Comparison of ENCODE assay signal across 11 cellular contexts in genomic region chr1:53511933-53512806, GRCh38. TPM values are rescaled to one million over a fixed set of nuclear protein-coding genes. Genes with fewer than 3 reads are reported as not detected.
DNase-seq lines count a peak whose midpoint lies in the region; ATAC-seq, FAIRE-seq and TF ChIP-seq lines count a peak whose summit lies in the region.
"Had no signal": no experiment of that assay in that cellular context is flagged by ENCODE, and none has a peak within 500 bp of the region (broad histone marks: within the 10 kb centered on the region; RNA-seq: fewer than 3 reads in every experiment).

No MANE protein-coding gene starts in this region.

- FAIRE-seq in D721Med (lab: Jason Lieb, UNC): no peak

- H3K4me1 Mint-ChIP-seq in stimulated activated naive B cell treated with anti-CD40 and anti-IgM and Interleukin-4, amounts not matched to agents 10 μg/mL and 1 μg/mL and 100 μg/mL, for 72 hours: peaks cover 0 to 3% of the 10 kb centered on the region in 2 donors
- no peaks in the 10 kb centered on the region for H3K4me1 Mint-ChIP-seq in endothelial cell (ENCODE audit: unreplicated experiment)
- no peaks in the 10 kb centered on the region for H3K4me1 Mint-ChIP-seq in activated naive CD8-positive, alpha-beta T cell treated with anti-CD3 and anti-CD28 coated beads, Interleukin-2, amount 50 U/mL, for 24 hours

- TF ChIP-seq CTCF in LNCaP clone FGC (IDR thresholded peaks at IDR 0.05; ENCODE audit: control insufficient read depth, extremely low read depth, insufficient read depth) (no peak), endothelial cell (IDR thresholded peaks at IDR 0.05; ENCODE audit: unreplicated experiment) (no peak), D721Med (IDR thresholded peaks at IDR 0.05; ENCODE audit: insufficient read depth, missing control alignments) (no peak)

- H3K4me1 ChIP-seq in SJCRH30: peaks cover 4% of the 10 kb centered on the region; the same call in 1 of the 2 replicates

- H3K9me3 ChIP-seq in SJCRH30 (replicated peaks): no peaks in the 10 kb centered on the region
- H3K9me3 ChIP-seq: esophagus squamous epithelium had no signal

- no peak overlapping the region for H3K4me3 Mint-ChIP-seq in stimulated activated naive B cell treated with anti-CD40 and anti-IgM and Interleukin-4, amounts not matched to agents 10 μg/mL and 1 μg/mL and 100 μg/mL, for 72 hours
- no peak overlapping the region for H3K4me3 Mint-ChIP-seq in endothelial cell (ENCODE audit: unreplicated experiment)
- H3K4me3 Mint-ChIP-seq in activated naive CD8-positive, alpha-beta T cell treated with anti-CD3 and anti-CD28 coated beads, Interleukin-2, amount 50 U/mL, for 24 hours: no peak overlapping the region

- no peaks in the 10 kb centered on the region for H3K9me3 Mint-ChIP-seq in stimulated activated naive B cell treated with anti-CD40 and anti-IgM and Interleukin-4, amounts not matched to agents 10 μg/mL and 1 μg/mL and 100 μg/mL, for 72 hours
- no peaks in the 10 kb centered on the region for H3K9me3 Mint-ChIP-seq in endothelial cell (ENCODE audit: unreplicated experiment)
- no peaks in the 10 kb centered on the region for H3K9me3 Mint-ChIP-seq in activated naive CD8-positive, alpha-beta T cell treated with anti-CD3 and anti-CD28 coated beads, Interleukin-2, amount 50 U/mL, for 24 hours

- H3K27me3 Mint-ChIP-seq in stimulated activated naive B cell treated with anti-CD40 and anti-IgM and Interleukin-4, amounts not matched to agents 10 μg/mL and 1 μg/mL and 100 μg/mL, for 72 hours: peaks cover 0 to 6% of the 10 kb centered on the region in 2 donors
- H3K27me3 Mint-ChIP-seq in endothelial cell (ENCODE audit: unreplicated experiment): peaks cover 4% of the 10 kb centered on the region
- H3K27me3 Mint-ChIP-seq in activated naive CD8-positive, alpha-beta T cell treated with anti-CD3 and anti-CD28 coated beads, Interleukin-2, amount 50 U/mL, for 24 hours: no peaks in the 10 kb centered on the region

- no peak overlapping the region for H3K27ac ChIP-seq in SJCRH30
- H3K27ac ChIP-seq: esophagus squamous epithelium had no signal

- ATAC-seq in stimulated activated naive B cell treated with anti-CD40 and anti-IgM and Interleukin-4, amounts not matched to agents 10 μg/mL and 1 μg/mL and 100 μg/mL, for 72 hours (replicated peaks): no peak
- no peak for ATAC-seq in activated naive CD8-positive, alpha-beta T cell treated with anti-CD3 and anti-CD28 coated beads, Interleukin-2, amount 50 U/mL, for 24 hours

- H3K36me3 ChIP-seq in SJCRH30: no peaks in the 10 kb centered on the region
- H3K36me3 ChIP-seq: esophagus squamous epithelium had no signal

- H3K36me3 Mint-ChIP-seq in stimulated activated naive B cell treated with anti-CD40 and anti-IgM and Interleukin-4, amounts not matched to agents 10 μg/mL and 1 μg/mL and 100 μg/mL, for 72 hours: no peaks in the 10 kb centered on the region
- no peaks in the 10 kb centered on the region for H3K36me3 Mint-ChIP-seq in endothelial cell (ENCODE audit: low read depth, unreplicated experiment)
- no peaks in the 10 kb centered on the region for H3K36me3 Mint-ChIP-seq in activated naive CD8-positive, alpha-beta T cell treated with anti-CD3 and anti-CD28 coated beads, Interleukin-2, amount 50 U/mL, for 24 hours (ENCODE audit: low read depth)

- peak; percentile 94 for DNase-seq in LNCaP clone FGC (ENCODE audit: low read depth)
- peak; percentile 21 for DNase-seq in RPMI7951 (ENCODE audit: low read depth)
- peak; percentile 16 for DNase-seq in foreskin melanocyte
- no peak for DNase-seq in stimulated activated naive B cell treated with anti-CD40 and anti-IgM and Interleukin-4, amounts not matched to agents 10 μg/mL and 1 μg/mL and 100 μg/mL, for 72 hours
- DNase-seq in SJCRH30: no peak
- no peak for DNase-seq in endothelial cell (ENCODE audit: low spot score)
- no peak for DNase-seq in activated naive CD8-positive, alpha-beta T cell treated with anti-CD3 and anti-CD28 coated beads, Interleukin-2, amount 50 U/mL, for 24 hours
- DNase-seq in D721Med (ENCODE audit: insufficient read length, low spot score): no peak
- DNase-seq: activated effector memory CD4-positive, alpha-beta T cell treated with anti-CD3 and anti-CD28 coated beads, Interleukin-2, amount 50 U/mL, for 16 hours; esophagus squamous epithelium; NCI-H1694 had no signal

- no peak overlapping the region for H3K4me3 ChIP-seq in LNCaP clone FGC (ENCODE audit: low read depth, low read length)
- H3K4me3 ChIP-seq in SJCRH30: no peak overlapping the region
- H3K4me3 ChIP-seq: esophagus squamous epithelium had no signal

- H3K27me3 ChIP-seq in SJCRH30: peaks cover 38% of the 10 kb centered on the region; the same call in 1 of the 2 replicates
- H3K27me3 ChIP-seq: esophagus squamous epithelium had no signal

- peak overlapping the region; percentile 47 for H3K27ac Mint-ChIP-seq in stimulated activated naive B cell treated with anti-CD40 and anti-IgM and Interleukin-4, amounts not matched to agents 10 μg/mL and 1 μg/mL and 100 μg/mL, for 72 hours
- no peak overlapping the region for H3K27ac Mint-ChIP-seq in endothelial cell (ENCODE audit: unreplicated experiment)
- H3K27ac Mint-ChIP-seq in activated naive CD8-positive, alpha-beta T cell treated with anti-CD3 and anti-CD28 coated beads, Interleukin-2, amount 50 U/mL, for 24 hours: no peak overlapping the region

RNA-seq across cellular contexts. Expression of gene DMRTB1, which starts 53.0 kb away (rescaled TPM):
- not detected in 2 replicates for total RNA-seq in RPMI7951 (2014; rRNA removed; shearing (Covaris generic))
- not detected in 2 replicates for total RNA-seq in SJCRH30 (2014; rRNA removed; shearing (Covaris generic))
- total RNA-seq in endothelial cell (ENCODE audit: unreplicated experiment): not detected
- total RNA-seq: esophagus squamous epithelium had no signal

Comparison
In these comparisons a context has a peak if more than half of its experiments do, and no peak if none do; other contexts are left out.
1. DNase-seq: peak in LNCaP clone FGC (single experiment), RPMI7951 (single experiment) and foreskin melanocyte (single experiment); none in stimulated activated naive B cell treated with anti-CD40 and anti-IgM and Interleukin-4, amounts not matched to agents 10 μg/mL and 1 μg/mL and 100 μg/mL, for 72 hours (single experiment), SJCRH30 (0 of 2), endothelial cell (single experiment), activated naive CD8-positive, alpha-beta T cell treated with anti-CD3 and anti-CD28 coated beads, Interleukin-2, amount 50 U/mL, for 24 hours (single experiment) and D721Med (single experiment).